Comparison of ENCODE assay signal across 10 cellular contexts in the genomic region with DNA sequence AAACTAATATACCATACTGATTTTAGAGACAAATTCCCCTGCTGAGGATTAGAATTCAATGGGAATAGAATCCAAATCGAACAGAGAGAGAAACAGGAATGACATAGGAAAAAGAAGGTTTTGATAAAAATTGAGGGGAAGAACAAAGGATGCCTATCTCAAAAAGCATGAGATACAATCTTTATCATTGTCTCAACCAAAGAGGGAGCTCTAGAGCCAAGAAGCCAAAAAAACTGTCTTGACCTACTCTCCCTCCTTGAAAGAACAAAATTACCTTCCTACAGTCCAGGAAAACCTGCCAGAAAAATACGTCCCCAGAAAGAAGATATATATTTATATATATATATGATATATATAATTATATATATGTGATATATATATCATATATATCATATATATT. TPM values are rescaled to one million over a fixed set of nuclear protein-coding genes. Genes with fewer than 3 reads are reported as not detected.
DNase-seq lines count a peak whose midpoint lies in the region; ATAC-seq and TF ChIP-seq lines count a peak whose summit lies in the region.
"Had no signal": no experiment of that assay in that cellular context is flagged by ENCODE, and none has a peak within 500 bp of the region (broad histone marks: within the 10 kb centered on the region; RNA-seq: fewer than 3 reads in every experiment).

No MANE protein-coding gene starts in this region.

- H3K56ac ChIP-seq in H9 (ENCODE audit: insufficient read length, low read depth, low read length) = no peak overlapping the region

- no peak overlapping the region for H2BK120ac ChIP-seq in H9 (ENCODE audit: low read depth, low read length, poor library complexity, severe bottlenecking)

- H2BK20ac ChIP-seq in H9 (ENCODE audit: low read depth, low read length, poor library complexity, severe bottlenecking) = no peak overlapping the region

- no peak overlapping the region for H3K14ac ChIP-seq in H9 (ENCODE audit: insufficient read depth, low read length)

- H3K79me1 ChIP-seq in H9 (ENCODE audit: insufficient read depth, low read depth, low read length, poor library complexity, severe bottlenecking) = no peaks in the 10 kb centered on the region

- peaks cover 0 to 5% of the 10 kb centered on the region in 2 experiments; a peak in 1 of 4 replicates for H3K4me1 Mint-ChIP-seq in H9

- no peak overlapping the region for H3K4me3 Mint-ChIP-seq in H9

- H3K27ac Mint-ChIP-seq in H9 = no peak overlapping the region

- H3T11ph ChIP-seq in H9 (ENCODE audit: low read length) = no peak overlapping the region

- TF ChIP-seq CTCF in GM12864 (IDR thresholded peaks at IDR 0.05; ENCODE audit: low read depth, low read length, missing control alignments) (peak; percentile 53), H9 (conservative IDR thresholded peaks at IDR 0.05) (peak; percentile 53), OCI-LY3 (IDR thresholded peaks at IDR 0.05; ENCODE audit: low read depth, low read length) (peak; percentile 39; the same call in 1 of the 2 replicates)

- H2AFZ ChIP-seq in H9 (ENCODE audit: low read length) (no peak overlapping the region), OCI-LY3 (ENCODE audit: low read depth, low read length) (peak overlapping the region; percentile 69)

- H3K23me2 ChIP-seq in H9 (ENCODE audit: insufficient read length, low read depth, low read length, poor library complexity, severe bottlenecking) = no peaks in the 10 kb centered on the region

- H4K20me1 ChIP-seq in H9 (ENCODE audit: control insufficient read depth, insufficient read depth, insufficient read length) (no peaks in the 10 kb centered on the region), OCI-LY3 (ENCODE audit: insufficient read depth, low read length) (no peaks in the 10 kb centered on the region)

- H3K18ac ChIP-seq in H9 (ENCODE audit: insufficient read length, low read depth, low read length) = no peak overlapping the region

- H4K91ac ChIP-seq in H9 (ENCODE audit: insufficient read length, low read depth, low read length) = no peak overlapping the region

- H3K27me3 ChIP-seq in H9 (ENCODE audit: insufficient read depth, low read length) (no peaks in the 10 kb centered on the region), OCI-LY3 (ENCODE audit: low read depth, low read length) (no peaks in the 10 kb centered on the region), right cardiac atrium (ENCODE audit: control insufficient read depth, insufficient read depth) (peaks cover 8% of the 10 kb centered on the region)

- peaks cover 22% of the 10 kb centered on the region for H3K36me3 ChIP-seq in OCI-LY3 (replicated peaks; ENCODE audit: low read depth, low read length)

- no peak overlapping the region for H2BK12ac ChIP-seq in H9 (ENCODE audit: insufficient read length, low read depth, low read length)

- intact Hi-C loops in right cardiac atrium (cut with DNase I) = no loop called here

- no peak overlapping the region for H3K9ac ChIP-seq in H9 (ENCODE audit: extremely low read depth, insufficient read length, low read length)
- H3K9ac ChIP-seq in OCI-LY3 (ENCODE audit: low read length) = no peak overlapping the region

- no CpG with 5 or more reads among the region's 2 CpGs for WGBS in H9 (ENCODE audit: extremely low coverage, insufficient read length, low lambda C conversion rate)
- 52% methylated on average over 2 of the region's 2 CpGs for WGBS in right cardiac atrium

- H3K4ac ChIP-seq in H9 (ENCODE audit: low read depth, low read length) = no peak overlapping the region

- no peaks in the 10 kb centered on the region for H3K9me3 ChIP-seq in H9 (ENCODE audit: control insufficient read depth, low read depth, low read length)
- H3K9me3 ChIP-seq in OCI-LY3 (ENCODE audit: insufficient read depth, low read length) = peaks cover 17% of the 10 kb centered on the region; the same call in 1 of the 2 replicates
- H3K9me3 ChIP-seq in right cardiac atrium (ENCODE audit: control insufficient read depth, low read length) = no peaks in the 10 kb centered on the region

- no peak overlapping the region for H3K4me2 ChIP-seq in H9 (ENCODE audit: insufficient read depth, insufficient read length, low read length)
- H3K4me2 ChIP-seq in OCI-LY3 (ENCODE audit: low read length) = 0 out of 2 replicates have a peak overlapping the region, but pooled peaks have one; percentile 15

- H3K23ac ChIP-seq in H9 (ENCODE audit: insufficient read length, low read depth, low read length) = no peak overlapping the region

- no peak overlapping the region for H4K5ac ChIP-seq in H9 (ENCODE audit: insufficient read length, low read depth, low read length)

- DNase-seq in GM12864 (ENCODE audit: low read depth) (no peak), H9 (no peak), iPS-NIHi11 (ENCODE audit: low spot score) (peak; percentile 20), UCSD-AML1 (lab: John Stamatoyannopoulos, UW; ENCODE audit: unreplicated experiment) (no peak), right cardiac atrium (no peak)
- DNase-seq: Caco-2, NCI-H187 had no signal

- no peak overlapping the region for H3K27ac ChIP-seq in H9 (ENCODE audit: insufficient read length, low read depth, low read length)
- no peak overlapping the region for H3K27ac ChIP-seq in OCI-LY3 (ENCODE audit: low read length)
- H3K27ac ChIP-seq in right cardiac atrium (ENCODE audit: low read length) = no peak overlapping the region

- H2BK5ac ChIP-seq in H9 (ENCODE audit: insufficient read length, low read length) = no peak overlapping the region

- H3K4me3 ChIP-seq in GM12864 (ENCODE audit: low read depth, low read length) (no peak overlapping the region), OCI-LY3 (ENCODE audit: low read length) (no peak overlapping the region), right cardiac atrium (ENCODE audit: low read length) (no peak overlapping the region)

- H3K79me2 ChIP-seq in H9 (ENCODE audit: insufficient read depth, low read length) (no peaks in the 10 kb centered on the region), OCI-LY3 (ENCODE audit: low read length) (no peaks in the 10 kb centered on the region)

- H3K4me1 ChIP-seq in H9 (ENCODE audit: insufficient read depth, low read length) = no peaks in the 10 kb centered on the region
- H3K4me1 ChIP-seq in OCI-LY3 (ENCODE audit: low read length) = peaks cover 43% of the 10 kb centered on the region
- H3K4me1 ChIP-seq in right cardiac atrium (ENCODE audit: control insufficient read depth, insufficient read depth, low read length) = no peaks in the 10 kb centered on the region
- H3K4me1 ChIP-seq: Caco-2 had no signal

- H2AK5ac ChIP-seq in H9 (ENCODE audit: insufficient read length, low read length) = no peak overlapping the region

- no peaks in the 10 kb centered on the region for H3K9me3 Mint-ChIP-seq in H9

- H4K8ac ChIP-seq in H9 (replicated peaks; ENCODE audit: insufficient read length, low read depth, low read length) = no peak overlapping the region

- no peaks in the 10 kb centered on the region; the same call in 1 of the 2 replicates for H3K27me3 Mint-ChIP-seq in H9 (ENCODE audit: low read depth)

- no peak for ATAC-seq in activated CD4-positive, CD25-positive, alpha-beta regulatory T cell treated with anti-CD3 and anti-CD28 coated beads, Interleukin-2, amount 50 U/mL, for 24 hours
- ATAC-seq in HG03439 (IDR thresholded peaks at IDR 0.05; ENCODE audit: unreplicated experiment) = no peak
- no peak for ATAC-seq in right cardiac atrium

- no peaks in the 10 kb centered on the region for H3K36me3 Mint-ChIP-seq in H9 (ENCODE audit: insufficient read depth in 1 of 3, low read depth in 3 of 3)

- no peak overlapping the region for H2BK15ac ChIP-seq in H9 (ENCODE audit: low read depth, low read length)

RNA-seq across cellular contexts. Expression of a gene that starts 39.2 kb away (rescaled TPM):
- total RNA-seq in H9 (2021) (35.7 and 38.7 TPM in 2 replicates), right cardiac atrium (1 to 10 TPM; 1.6 to 2.6 (median 2.0) TPM)
- 1.1 TPM for polyA plus RNA-seq in right cardiac atrium

Comparison
In these comparisons a context has a peak if more than half of its experiments do, and no peak if none do; other contexts are left out.
1. RNA of a gene that starts 39.2 kb away (total RNA-seq): 35.7 to 38.7 TPM in H9; 1.6 to 2.6 TPM in right cardiac atrium; every median in the first group is over 10 times any median in the second.
2. Peak in every context shown above with its lines, with median percentiles within 50 percentile points of each other: CTCF ChIP-seq.